21 cellular contexts compared by ENCODE assay signal in the genomic region with DNA sequence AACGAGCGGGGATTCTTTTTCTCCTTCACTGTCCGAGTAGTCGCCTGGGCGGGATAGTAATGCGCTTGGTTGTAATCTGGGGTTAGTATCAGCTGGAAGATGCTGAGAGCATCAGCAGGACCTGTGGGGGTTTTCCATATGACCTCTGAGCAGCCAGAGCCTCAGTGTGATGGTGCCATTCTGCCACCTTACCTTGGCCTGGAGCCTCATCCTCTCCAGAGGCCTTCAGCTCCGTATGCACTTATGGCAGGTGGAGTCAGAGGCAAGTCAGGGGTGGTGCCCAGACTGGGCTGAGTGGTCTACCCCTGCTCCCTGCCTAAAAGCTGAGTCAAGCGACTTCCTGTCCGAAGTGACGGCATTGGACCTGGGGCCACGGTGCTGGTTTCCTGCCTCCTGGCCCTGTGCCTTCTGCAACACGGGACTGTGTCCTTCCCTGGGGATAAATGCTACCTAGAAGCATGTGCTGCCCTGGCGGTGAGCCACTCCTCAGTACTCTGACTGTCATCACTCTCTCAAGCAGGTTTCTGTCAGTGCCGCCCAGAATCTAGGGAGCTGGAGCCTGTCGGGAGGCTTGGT. TPM values are rescaled to one million over a fixed set of nuclear protein-coding genes. Genes with fewer than 3 reads are reported as not detected.
DNase-seq lines count a peak whose midpoint lies in the region; ATAC-seq, FAIRE-seq and TF ChIP-seq lines count a peak whose summit lies in the region.
"Had no signal": no experiment of that assay in that cellular context is flagged by ENCODE, and none has a peak within 500 bp of the region (broad histone marks: within the 10 kb centered on the region; RNA-seq: fewer than 3 reads in every experiment).

No MANE protein-coding gene starts in this region.

- intact Hi-C loops in right lobe of liver (cut with DNase I) = no loop called here
- intact Hi-C loops in upper lobe of right lung (cut with DNase I) = no loop called here

- 63% methylated on average over 5 of the region's 15 CpGs for WGBS in right lobe of liver (ENCODE audit: insufficient coverage, low coverage, low lambda C conversion rate, missing lambda C conversion rate)

- ATAC-seq in right lobe of liver (peak in 3 of 4 donors; percentile 5 to 9 (median 6)), upper lobe of right lung (peak; percentile 38), GM19452 (IDR thresholded peaks at IDR 0.05; ENCODE audit: unreplicated experiment) (no peak), HG02763 (IDR thresholded peaks at IDR 0.05; ENCODE audit: unreplicated experiment) (no peak)
- ATAC-seq: natural killer cell treated with Interleukin-12 subunit alpha and Interleukin-12 subunit beta and Interleukin-15 and Interleukin-18, amount 100 ng/mL, for 72 hours had no signal

- H3K4me1 ChIP-seq in right lobe of liver (peaks cover 0 to 43% (median 16%) of the 10 kb centered on the region in 4 donors), upper lobe of right lung (peaks cover 17% of the 10 kb centered on the region)
- H3K4me1 ChIP-seq: uterus had no signal

- DNase-seq in activated CD8-positive, alpha-beta memory T cell treated with anti-CD3 and anti-CD28 coated beads, Interleukin-2, amount 50 U/mL, for 48 hours = peak; percentile 40
- DNase-seq in activated CD8-positive, alpha-beta memory T cell treated with anti-CD3 and anti-CD28 coated beads, Interleukin-2, amount 50 U/mL, for 4 hours = no peak
- DNase-seq in bronchial epithelial cell (ENCODE audit: low read depth) (peak; percentile 44), right lobe of liver (peak; percentile 46 to 71 (median 61)), upper lobe of right lung (peak; percentile 80), cortex of kidney (lab: John Stamatoyannopoulos, UW) (no peak)
- DNase-seq: ACHN; activated CD4-positive, alpha-beta T cell treated with anti-CD3 and anti-CD28 coated beads, Interleukin-2, amount 10 ng/mL, durations not matched to agents 24 days and 14 days; activated T-cell treated with anti-CD3 and anti-CD28 coated beads, Interleukin-2, amount 50 U/mL, for 24 hours; aorta; endodermal cell; mesendoderm; NCI-H1092; NCI-H2029 treated with DMSO at 0.1 percent for 48 hours; posterior cingulate gyrus; small intestine; uterus had no signal

- no peak for FAIRE-seq in bronchial epithelial cell (lab: Jason Lieb, UNC)
- FAIRE-seq: small intestine had no signal

- TF ChIP-seq CTCF in bronchial epithelial cell (IDR thresholded peaks at IDR 0.05; ENCODE audit: insufficient read depth, low read length, severe bottlenecking) (no peak), right lobe of liver (IDR thresholded peaks at IDR 0.05) (no peak), upper lobe of right lung (IDR thresholded peaks at IDR 0.05) (no peak)

- H3K36me3 ChIP-seq in bronchial epithelial cell (ENCODE audit: control insufficient read depth, insufficient read depth, low read length) (no peaks in the 10 kb centered on the region), right lobe of liver (no peaks in the 10 kb centered on the region), upper lobe of right lung (no peaks in the 10 kb centered on the region)
- H3K36me3 ChIP-seq: uterus had no signal

- H3K27me3 ChIP-seq in bronchial epithelial cell (ENCODE audit: control insufficient read depth, insufficient read depth, low read length) = peaks cover 6% of the 10 kb centered on the region
- H3K27me3 ChIP-seq in right lobe of liver = no peaks in the 10 kb centered on the region
- H3K27me3 ChIP-seq in upper lobe of right lung = no peaks in the 10 kb centered on the region
- H3K27me3 ChIP-seq: uterus had no signal

- H3K9me3 ChIP-seq in right lobe of liver (no peaks in the 10 kb centered on the region), upper lobe of right lung (no peaks in the 10 kb centered on the region)
- H3K9me3 ChIP-seq: uterus had no signal

- H3K4me3 ChIP-seq in bronchial epithelial cell (ENCODE audit: low read depth, low read length) = no peak overlapping the region
- H3K4me3 ChIP-seq in right lobe of liver = no peak overlapping the region
- no peak overlapping the region for H3K4me3 ChIP-seq in upper lobe of right lung
- H3K4me3 ChIP-seq: uterus had no signal

- H3K27ac ChIP-seq in right lobe of liver (peak overlapping the region in 2 of 3 donors; percentile 28 to 52), upper lobe of right lung (peak overlapping the region; percentile 66)
- H3K27ac ChIP-seq: C4-2B, uterus had no signal

- TF ChIP-seq POLR2A in right lobe of liver (IDR thresholded peaks at IDR 0.05) = no peak

RNA-seq across cellular contexts. Expression of gene TENT5C, which starts 24.7 kb away (rescaled TPM):
- total RNA-seq in bronchial epithelial cell (0.53 and 1.2 TPM in 2 replicates), right lobe of liver (10 to 100 TPM in 1 of 6 experiments, 1 to 10 TPM in 5; 2.3 to 13.7 (median 3.0) TPM), upper lobe of right lung (13.7 TPM)

Comparison
In these comparisons a context has a peak if more than half of its experiments do, and no peak if none do; other contexts are left out.
1. DNase-seq: peak in activated CD8-positive, alpha-beta memory T cell treated with anti-CD3 and anti-CD28 coated beads, Interleukin-2, amount 50 U/mL, for 48 hours (single experiment), bronchial epithelial cell (single experiment), right lobe of liver (3 of 3) and upper lobe of right lung (single experiment); none in activated CD8-positive, alpha-beta memory T cell treated with anti-CD3 and anti-CD28 coated beads, Interleukin-2, amount 50 U/mL, for 4 hours (single experiment) and cortex of kidney (single experiment).
2. ATAC-seq: peak in right lobe of liver (3 of 4) and upper lobe of right lung (single experiment); none in GM19452 (single experiment) and HG02763 (single experiment).